ENCODE assay signal across 10 cellular contexts in the genomic region with DNA sequence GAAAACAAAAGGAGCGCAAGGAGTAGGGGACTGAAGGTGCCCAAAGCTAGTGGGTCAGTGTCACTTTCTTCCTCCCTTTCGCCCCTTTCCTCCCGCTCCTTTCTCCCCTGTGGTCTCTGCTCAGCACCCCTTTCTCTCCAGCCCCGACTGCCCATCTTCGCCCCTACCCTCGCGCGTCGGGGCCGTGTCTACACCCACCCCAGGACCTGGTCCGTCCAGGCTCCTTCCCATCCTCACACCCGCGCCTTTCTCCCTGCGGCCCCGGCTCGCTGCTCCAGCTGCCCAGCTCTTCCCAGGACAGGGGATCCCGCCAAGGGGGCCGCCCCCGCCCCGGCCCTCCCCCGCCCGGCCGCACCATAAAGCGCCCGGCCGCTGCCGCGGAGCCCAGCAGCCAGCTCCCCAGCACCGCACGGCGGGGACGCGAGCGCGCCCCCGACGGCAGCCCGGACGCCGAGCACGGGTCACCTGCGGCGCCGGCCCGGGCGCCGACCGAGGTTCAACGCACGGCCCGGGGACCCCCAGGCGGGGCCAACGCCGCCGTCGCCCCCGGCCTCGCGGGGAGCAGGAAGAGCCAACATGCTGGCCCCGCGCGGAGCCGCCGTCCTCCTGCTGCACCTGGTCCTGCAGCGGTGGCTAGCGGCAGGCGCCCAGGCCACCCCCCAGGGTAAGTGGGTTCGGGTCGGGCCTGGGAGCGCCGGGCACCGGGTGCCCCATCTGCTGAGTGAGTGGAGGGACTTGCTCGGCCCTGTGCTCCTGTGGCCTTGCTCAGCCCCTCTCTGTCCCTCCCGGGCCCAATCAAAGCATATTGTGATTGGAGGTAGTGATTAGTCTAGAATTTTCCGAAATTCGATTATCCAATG. TPM values are rescaled to one million over a fixed set of nuclear protein-coding genes. Genes with fewer than 3 reads are reported as not detected.
DNase-seq lines count a peak whose midpoint lies in the region; ATAC-seq and TF ChIP-seq lines count a peak whose summit lies in the region.
"Had no signal": no experiment of that assay in that cellular context is flagged by ENCODE, and none has a peak within 500 bp of the region (broad histone marks: within the 10 kb centered on the region; RNA-seq: fewer than 3 reads in every experiment).

Gene THBS4 (plus strand): TSS at position 387 of the 860 bp plus-strand sequence. CDS start 190 bp downstream, at position 577.

- in situ Hi-C loops in GM13977 (cut with MboI; ENCODE audit: low pct_unique_long_range_greater_than_20kb, low sequenced_read_pairs, unreplicated experiment), result no loop called here

- peak within 1 kb of the TSS; percentile 20 for H3K4me3 Mint-ChIP-seq in CD4-positive, alpha-beta T cell
- peak within 1 kb of the TSS; percentile 87 for H3K4me3 Mint-ChIP-seq in neural progenitor cell

- no peaks in the 10 kb centered on the region for H3K9me3 Mint-ChIP-seq in CD4-positive, alpha-beta T cell
- peaks cover 2% of the 10 kb centered on the region for H3K9me3 Mint-ChIP-seq in neural progenitor cell

- no peaks in the 10 kb centered on the region for H3K79me2 ChIP-seq in neural progenitor cell (ENCODE audit: low read depth)

- no peaks in the 10 kb centered on the region for H3K36me3 Mint-ChIP-seq in CD4-positive, alpha-beta T cell (ENCODE audit: low read depth)
- H3K36me3 Mint-ChIP-seq in neural progenitor cell, result no peaks in the 10 kb centered on the region

- peak within 1 kb of the TSS; percentile 97 for H2AFZ ChIP-seq in neural progenitor cell (replicated peaks)

- H3K4me2 ChIP-seq in neural progenitor cell, result peak within 1 kb of the TSS; percentile 97

- no peak within 1 kb of the TSS for H3K9ac ChIP-seq in neural progenitor cell

- CTCF ChIA-PET in CD4-positive, alpha-beta T cell (lab: Charles Lee), result no interaction called here

- no peaks in the 10 kb centered on the region for H3K9me3 ChIP-seq in CD4-positive, alpha-beta T cell (ENCODE audit: control insufficient read depth, low read length)
- no peaks in the 10 kb centered on the region for H3K9me3 ChIP-seq in MG63
- no peaks in the 10 kb centered on the region for H3K9me3 ChIP-seq in esophagus (ENCODE audit: control insufficient read depth in 2 of 2, insufficient read depth in 1 of 2, low read depth in 1 of 2, low read length in 1 of 2)
- no peaks in the 10 kb centered on the region for H3K9me3 ChIP-seq in neural progenitor cell (ENCODE audit: low read depth)

- H3K27me3 ChIP-seq in CD4-positive, alpha-beta T cell (ENCODE audit: control insufficient read depth, insufficient read depth, low read length), result peaks cover 49% of the 10 kb centered on the region
- H3K27me3 ChIP-seq in MG63, result peaks cover 11% of the 10 kb centered on the region; the same call in 1 of the 2 replicates
- H3K27me3 ChIP-seq in esophagus (ENCODE audit: control insufficient read depth in 1 of 2, insufficient read depth in 2 of 2, low read length in 2 of 2), result peaks cover 0 to 4% of the 10 kb centered on the region in 2 donors
- peaks cover 50% of the 10 kb centered on the region for H3K27me3 ChIP-seq in neural progenitor cell

- DNase-seq in CD4-positive, alpha-beta T cell, result no peak
- DNase-seq in MG63 (no peak), neural progenitor cell (ENCODE audit: low spot score) (peak; percentile 76), GM13977 (ENCODE audit: low spot score) (no peak), NCI-H446 treated with DMSO at 0.1 percent for 48 hours (lab: John Stamatoyannopoulos, UW) (no peak), HT-29 (ENCODE audit: low spot score) (no peak)
- DNase-seq: NCI-H2107; stimulated activated CD4-positive, alpha-beta T cell treated with anti-CD3 and anti-CD28 coated beads, Interleukin-4, amount 100 ng/mL, for 24 hours had no signal

- no peak within 1 kb of the TSS for H3K27ac Mint-ChIP-seq in CD4-positive, alpha-beta T cell
- H3K27ac Mint-ChIP-seq in neural progenitor cell, result no peak within 1 kb of the TSS

- no peak for TF ChIP-seq CTCF in CD4-positive, alpha-beta T cell (IDR thresholded peaks at IDR 0.05)
- TF ChIP-seq CTCF in neural progenitor cell (IDR thresholded peaks at IDR 0.05) (no peak), GM13977 (IDR thresholded peaks at IDR 0.05; ENCODE audit: extremely low read depth, insufficient read depth, missing control alignments) (no peak)

- intact Hi-C loops in CD4-positive, alpha-beta T cell (cut with DNase I, micrococcal nuclease), result no loop called here

- H3K4me3 ChIP-seq in MG63 (peak within 1 kb of the TSS; percentile 11; the same call in 1 of the 2 replicates), esophagus (ENCODE audit: low read depth in 1 of 2, low read length in 2 of 2) (peak within 1 kb of the TSS; percentile 26 to 37), neural progenitor cell (peak within 1 kb of the TSS; percentile 63)

- ATAC-seq in CD4-positive, alpha-beta T cell (ENCODE audit: poor library complexity), result no peak
- ATAC-seq in GM19455 (IDR thresholded peaks at IDR 0.05; ENCODE audit: unreplicated experiment), result no peak

- peaks cover 0 to 8% of the 10 kb centered on the region in 2 donors for H3K4me1 ChIP-seq in esophagus (ENCODE audit: control insufficient read depth in 2 of 2, insufficient read depth in 2 of 2, low read length in 1 of 2)
- H3K4me1 ChIP-seq in neural progenitor cell, result peaks cover 4% of the 10 kb centered on the region

- peaks cover 7% of the 10 kb centered on the region for H3F3A ChIP-seq in neural progenitor cell (ENCODE audit: low read depth)

- no peaks in the 10 kb centered on the region for H3K36me3 ChIP-seq in MG63
- no peaks in the 10 kb centered on the region for H3K36me3 ChIP-seq in esophagus (ENCODE audit: control insufficient read depth in 2 of 2, insufficient read depth in 2 of 2, low read length in 1 of 2)
- no peaks in the 10 kb centered on the region for H3K36me3 ChIP-seq in neural progenitor cell

- 8 to 9% methylated on average over 55 to 76 of the region's 76 CpGs for WGBS in esophagus, 2 donors

- peaks cover 20% of the 10 kb centered on the region for H3K4me1 Mint-ChIP-seq in CD4-positive, alpha-beta T cell (ENCODE audit: low read depth)
- H3K4me1 Mint-ChIP-seq in neural progenitor cell, result peaks cover 4% of the 10 kb centered on the region

- H3K27ac ChIP-seq in CD4-positive, alpha-beta T cell (ENCODE audit: low read depth, low read length), result no peak within 1 kb of the TSS
- H3K27ac ChIP-seq in esophagus (ENCODE audit: low read depth in 2 of 2, low read length in 1 of 2), result no peak within 1 kb of the TSS
- H3K27ac ChIP-seq in neural progenitor cell, result no peak within 1 kb of the TSS

- peaks cover 79% of the 10 kb centered on the region for H3K27me3 Mint-ChIP-seq in CD4-positive, alpha-beta T cell
- H3K27me3 Mint-ChIP-seq in neural progenitor cell (ENCODE audit: insufficient read depth, low read depth), result peaks cover 28% of the 10 kb centered on the region

- no peaks in the 10 kb centered on the region for H4K20me1 ChIP-seq in neural progenitor cell (ENCODE audit: low read depth)

- POLR2A ChIA-PET in CD4-positive, alpha-beta T cell (lab: Charles Lee), result no interaction called here

RNA-seq across cellular contexts. Expression of gene THBS4, which starts in this region (rescaled TPM):
- under 1 TPM; 0.47 to 0.85 TPM for total RNA-seq in CD4-positive, alpha-beta T cell
- total RNA-seq in MG63 (2014; rRNA removed; shearing (Covaris generic); ENCODE audit: low replicate concordance), result 0.10 and 0.89 TPM in 2 replicates
- polyA plus RNA-seq in esophagus, result 1 to 10 TPM in 1 of 2 donors, under 1 TPM in 1; 0.71 to 1.0 TPM
- 31.6 and 40.5 TPM in 2 replicates for total RNA-seq in neural progenitor cell (ENCODE audit: low replicate concordance)
- total RNA-seq in HT-29 (2014; rRNA removed; shearing (Covaris generic)), result 0.18 TPM in 1 of 2 replicates, not detected in the other

Comparison
In these comparisons a context has a peak if more than half of its experiments do, and no peak if none do; other contexts are left out.
1. RNA of gene THBS4 (total RNA-seq): 31.6 to 40.5 TPM in neural progenitor cell; 0.10 to 0.89 TPM in MG63, 0.47 to 0.85 TPM in CD4-positive, alpha-beta T cell and 0.18 TPM in HT-29; every median in the first group is over 10 times any median in the second.
2. H3K4me3 ChIP-seq: peak in every context shown above with its lines; median percentile 63 in neural progenitor cell; 32 in esophagus; 11 in MG63.